Comparison of ENCODE assay signal across 8 cellular contexts in genomic region chr17:15683824-15684478, GRCh38. TPM values are rescaled to one million over a fixed set of nuclear protein-coding genes. Genes with fewer than 3 reads are reported as not detected.
DNase-seq lines count a peak whose midpoint lies in the region; ATAC-seq and TF ChIP-seq lines count a peak whose summit lies in the region.
"Not testable (repeated sequence)": the region's sequence is repeated elsewhere in the genome, so short reads cannot be mapped to it uniquely, and the experiment has no call there.

TSS of gene TRIM16 (minus strand) at chr17:15684311. CDS start at chr17:15651609, 32,702 bp downstream.

- H3K9me3 ChIP-seq in osteoblast (ENCODE audit: low read depth, low read length): not testable (repeated sequence)

- H3K27ac ChIP-seq in osteoblast (ENCODE audit: low read depth, low read length); substantia nigra (ENCODE audit: low read depth, low read length, poor library complexity, severe bottlenecking): not testable (repeated sequence)

- H3K9me3 Mint-ChIP-seq in activated naive CD8-positive, alpha-beta T cell treated with anti-CD3 and anti-CD28 coated beads for 36 hours: not testable (repeated sequence)

- H3K4me3 ChIP-seq in osteoblast (ENCODE audit: insufficient read depth, low read length): peak within 1 kb of the TSS; percentile 77

- intact Hi-C loops in head of caudate nucleus (cut with DNase I): not testable (repeated sequence)

- peak within 1 kb of the TSS; percentile 90 for H3K27ac Mint-ChIP-seq in activated naive CD8-positive, alpha-beta T cell treated with anti-CD3 and anti-CD28 coated beads for 36 hours

- H3K36me3 Mint-ChIP-seq in activated naive CD8-positive, alpha-beta T cell treated with anti-CD3 and anti-CD28 coated beads for 36 hours: peaks cover 15% of the 10 kb centered on the region

- not testable (repeated sequence) for H3K36me3 ChIP-seq in osteoblast (ENCODE audit: insufficient read depth, low read length)

- not testable (repeated sequence) for H3K27me3 Mint-ChIP-seq in activated naive CD8-positive, alpha-beta T cell treated with anti-CD3 and anti-CD28 coated beads for 36 hours

- peak within 1 kb of the TSS; percentile 83 for H3K4me2 ChIP-seq in osteoblast (ENCODE audit: insufficient read depth, low read length)

- H3K4me3 Mint-ChIP-seq in activated naive CD8-positive, alpha-beta T cell treated with anti-CD3 and anti-CD28 coated beads for 36 hours: peak within 1 kb of the TSS; percentile 93

- H4K20me1 ChIP-seq in osteoblast (ENCODE audit: insufficient read depth, low read length): not testable (repeated sequence)

- peaks cover 17% of the 10 kb centered on the region for H3K4me1 Mint-ChIP-seq in activated naive CD8-positive, alpha-beta T cell treated with anti-CD3 and anti-CD28 coated beads for 36 hours

- H3K27me3 ChIP-seq in osteoblast (ENCODE audit: insufficient read depth, low read length): not testable (repeated sequence)

- ATAC-seq in HG02571 (IDR thresholded peaks at IDR 0.05; ENCODE audit: unreplicated experiment): peak; percentile 70

- H3K4me1 ChIP-seq in osteoblast (ENCODE audit: insufficient read depth, low read length): not testable (repeated sequence)

- TF ChIP-seq CTCF in GM10266 (IDR thresholded peaks at IDR 0.05; ENCODE audit: control insufficient read depth, insufficient read depth, low read depth, missing control alignments); osteoblast (IDR thresholded peaks at IDR 0.05; ENCODE audit: extremely low read depth, low read depth, low read length): not testable (repeated sequence)

- DNase-seq in GM10266 (ENCODE audit: extremely low spot score): peak; percentile 39
- DNase-seq in MV-4-11 (lab: John Stamatoyannopoulos, UW): peak; percentile 70
- peak; percentile 41 for DNase-seq in SW480 (ENCODE audit: low spot score)
- DNase-seq in activated naive CD8-positive, alpha-beta T cell treated with anti-CD3 and anti-CD28 coated beads for 36 hours: peak; percentile 74
- peak; percentile 78 to 95 (median 90) for DNase-seq in head of caudate nucleus
- peak; percentile 61 for DNase-seq in osteoblast (ENCODE audit: insufficient read length, low spot score, missing footprints)
- DNase-seq in substantia nigra (lab: John Stamatoyannopoulos, UW): peak in 48 of 49 donors; percentile 8 to 89 (median 70)

- H3K79me2 ChIP-seq in osteoblast (ENCODE audit: insufficient read depth, low read length): not testable (repeated sequence)

- H2AFZ ChIP-seq in osteoblast (ENCODE audit: low read length): peak within 1 kb of the TSS; percentile 94

RNA-seq across cellular contexts. Expression of gene TRIM16, which starts in this region (rescaled TPM):
- total RNA-seq in activated naive CD8-positive, alpha-beta T cell treated with anti-CD3 and anti-CD28 coated beads for 36 hours: 10 to 100 TPM; 10.1 to 10.9 TPM
- total RNA-seq in osteoblast: 43.0 and 56.1 TPM in 2 replicates

Comparison
In these comparisons a context has a peak if more than half of its experiments do, and no peak if none do; other contexts are left out.
1. DNase-seq: peak in every context shown above with its lines; median percentile 90 in head of caudate nucleus; 74 in activated naive CD8-positive, alpha-beta T cell treated with anti-CD3 and anti-CD28 coated beads for 36 hours; 70 in MV-4-11; 70 in substantia nigra; 61 in osteoblast; 41 in SW480; 39 in GM10266.